ENCODE assay signal across 11 cellular contexts in the genomic region with DNA sequence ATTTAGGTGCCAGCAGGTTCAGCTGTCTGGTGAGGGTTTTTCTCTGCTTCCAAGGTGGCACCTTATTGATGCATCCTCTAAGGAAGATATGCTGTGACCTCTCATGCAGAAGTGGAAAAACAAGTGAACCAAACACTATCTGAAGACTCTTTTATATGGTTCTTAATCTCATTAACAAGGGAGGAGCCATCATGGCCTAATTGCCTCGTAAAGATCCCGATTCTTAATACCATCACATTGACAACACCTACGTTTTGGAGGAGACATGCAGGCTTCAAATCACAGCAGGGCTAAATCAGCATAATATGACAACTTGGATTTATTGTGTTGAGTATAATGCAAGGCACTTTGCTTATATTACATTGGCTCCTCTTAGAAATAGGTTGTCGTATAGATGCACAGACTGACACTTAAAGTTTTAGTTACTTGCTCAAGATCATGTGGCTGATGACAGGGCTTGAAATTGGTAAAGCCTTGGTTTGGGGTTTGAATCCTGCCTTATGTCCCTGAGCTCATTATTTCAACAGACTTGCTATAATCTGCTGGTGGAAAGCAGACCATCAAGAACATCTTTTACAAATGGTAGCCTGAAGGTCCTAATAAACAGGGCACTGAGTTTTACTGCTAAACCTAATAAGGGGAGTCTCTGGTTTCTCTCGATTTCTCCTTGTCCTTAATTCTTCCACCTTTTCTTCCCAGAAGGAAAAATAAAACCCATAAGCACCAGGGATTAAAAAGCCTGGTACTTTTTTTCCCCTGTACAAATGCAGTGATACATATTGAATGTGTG.
"Had no signal": no experiment of that assay in that cellular context is flagged by ENCODE, and none has a peak within 500 bp of the region (broad histone marks: within the 10 kb centered on the region; RNA-seq: fewer than 3 reads in every experiment).

No MANE protein-coding gene starts in this region.

- H3K27me3 ChIP-seq: brain microvascular endothelial cell, heart left ventricle had no signal

- H3K4me3 ChIP-seq: heart left ventricle had no signal

- H3K36me3 ChIP-seq: brain microvascular endothelial cell, heart left ventricle had no signal

- DNase-seq: activated CD4-positive, alpha-beta T cell treated with anti-CD3 and anti-CD28 coated beads, Interleukin-2, amount 50 U/mL, for 1 hour; activated CD4-positive, CD25-positive, alpha-beta regulatory T cell; activated naive CD4-positive, alpha-beta T cell treated with anti-CD3 and anti-CD28 coated beads for 36 hours; activated T-cell treated with anti-CD3 and anti-CD28 coated beads for 4 hours; brain microvascular endothelial cell; endodermal cell; erythroblast; left ventricle myocardium superior; stimulated activated CD4-positive, alpha-beta T cell treated with anti-CD3 and anti-CD28 coated beads, Interleukin-12 subunit alpha, Interleukin-12 subunit beta, amount 100 ng/mL, for 4 hours; stimulated activated naive CD4-positive, alpha-beta T cell treated with Interleukin-2 at 50 U/mL for 16 hours had no signal

- H3K27ac ChIP-seq: brain microvascular endothelial cell had no signal
